In genomic region chr19:11849264-11849615, GRCh38 we compare ENCODE assay signal across 8 cellular contexts. TPM values are rescaled to one million over a fixed set of nuclear protein-coding genes. Genes with fewer than 3 reads are reported as not detected.
DNase-seq lines count a peak whose midpoint lies in the region; ATAC-seq and TF ChIP-seq lines count a peak whose summit lies in the region.

No MANE protein-coding gene starts in this region.

- TF ChIP-seq CTCF in CD8-positive, alpha-beta T cell (IDR thresholded peaks at IDR 0.05) = no peak

- DNase-seq in CD8-positive, alpha-beta T cell = no peak
- DNase-seq in activated CD4-positive, alpha-beta memory T cell treated with anti-CD3 and anti-CD28 coated beads, Interleukin-2, amount 10 ng/mL, durations not matched to agents 7 days and 5 days = no peak
- DNase-seq in iris pigment epithelial cell (ENCODE audit: low read depth) (peak; percentile 24), NCI-H2196 treated with DMSO at 0.1 percent for 48 hours (lab: John Stamatoyannopoulos, UW; ENCODE audit: unreplicated experiment) (no peak), NCI-H345 treated with DMSO at 0.1 percent for 48 hours (lab: John Stamatoyannopoulos, UW; ENCODE audit: unreplicated experiment) (no peak)

- no peaks in the 10 kb centered on the region for H3K36me3 ChIP-seq in CD8-positive, alpha-beta T cell (ENCODE audit: insufficient read depth, low read length)

- H3K4me3 ChIP-seq in CD8-positive, alpha-beta T cell (ENCODE audit: low read depth, low read length) = peak overlapping the region; percentile 78

- H3K27ac ChIP-seq in CD8-positive, alpha-beta T cell (ENCODE audit: low read depth, low read length) = peak overlapping the region; percentile 64

- peaks cover 30% of the 10 kb centered on the region for H3K36me3 Mint-ChIP-seq in CD8-positive, alpha-beta T cell
- peaks cover 26% of the 10 kb centered on the region for H3K36me3 Mint-ChIP-seq in activated CD4-positive, alpha-beta memory T cell treated with anti-CD3 and anti-CD28 coated beads, Interleukin-2, amount 10 ng/mL, durations not matched to agents 7 days and 5 days (ENCODE audit: low read depth)
- H3K36me3 Mint-ChIP-seq in stimulated activated naive CD8-positive, alpha-beta T cell treated with anti-CD3 and anti-CD28 coated beads, Interleukin-15, Interleukin-2, amounts not matched to agents 100 ng/mL and 50 ng/mL, for 24 hours (ENCODE audit: low read depth) = peaks cover 26% of the 10 kb centered on the region

- H3K4me3 Mint-ChIP-seq in CD8-positive, alpha-beta T cell = peak overlapping the region; percentile 94
- H3K4me3 Mint-ChIP-seq in activated CD4-positive, alpha-beta memory T cell treated with anti-CD3 and anti-CD28 coated beads, Interleukin-2, amount 10 ng/mL, durations not matched to agents 7 days and 5 days = peak overlapping the region; percentile 64
- peak overlapping the region; percentile 85 for H3K4me3 Mint-ChIP-seq in stimulated activated naive CD8-positive, alpha-beta T cell treated with anti-CD3 and anti-CD28 coated beads, Interleukin-15, Interleukin-2, amounts not matched to agents 100 ng/mL and 50 ng/mL, for 24 hours

- POLR2A ChIA-PET in CD8-positive, alpha-beta T cell (lab: Charles Lee) = interaction anchor here (1.2 kb wide), 1 partner anchor 37 kb away, joined by 3 read pairs; no protein-coding TSS in a partner anchor
- POLR2A ChIA-PET in activated CD4-positive, alpha-beta memory T cell treated with anti-CD3 and anti-CD28 coated beads, Interleukin-2, amount 10 ng/mL, durations not matched to agents 7 days and 5 days (lab: Charles Lee) = no interaction called here

- peak overlapping the region; percentile 86 for H3K27ac Mint-ChIP-seq in CD8-positive, alpha-beta T cell
- H3K27ac Mint-ChIP-seq in activated CD4-positive, alpha-beta memory T cell treated with anti-CD3 and anti-CD28 coated beads, Interleukin-2, amount 10 ng/mL, durations not matched to agents 7 days and 5 days = peak overlapping the region; percentile 1
- H3K27ac Mint-ChIP-seq in stimulated activated naive CD8-positive, alpha-beta T cell treated with anti-CD3 and anti-CD28 coated beads, Interleukin-15, Interleukin-2, amounts not matched to agents 100 ng/mL and 50 ng/mL, for 24 hours = peak overlapping the region; percentile 70

- intact Hi-C loops in CD8-positive, alpha-beta T cell (cut with DNase I, micrococcal nuclease) = loop anchor here in 1 of 2 experiments (2.0 kb wide), 2 partner anchors 36 to 76 kb away; partner anchors contain the start of gene ZNF700

- no peaks in the 10 kb centered on the region for H3K27me3 ChIP-seq in CD8-positive, alpha-beta T cell (ENCODE audit: insufficient read depth, low read length)

- CTCF ChIA-PET in CD8-positive, alpha-beta T cell (lab: Charles Lee) = interaction anchor here (1.2 kb wide), 1 partner anchor 114 kb away, joined by 3 read pairs; no protein-coding TSS in a partner anchor
- CTCF ChIA-PET in activated CD4-positive, alpha-beta memory T cell treated with anti-CD3 and anti-CD28 coated beads, Interleukin-2, amount 10 ng/mL, durations not matched to agents 7 days and 5 days (lab: Charles Lee) = interaction anchor here (0.6 kb wide), 1 partner anchor 38 kb away, joined by 3 read pairs; no protein-coding TSS in a partner anchor

- peaks cover 24% of the 10 kb centered on the region for H3K4me1 Mint-ChIP-seq in CD8-positive, alpha-beta T cell (ENCODE audit: low read depth)
- peaks cover 9% of the 10 kb centered on the region for H3K4me1 Mint-ChIP-seq in activated CD4-positive, alpha-beta memory T cell treated with anti-CD3 and anti-CD28 coated beads, Interleukin-2, amount 10 ng/mL, durations not matched to agents 7 days and 5 days
- H3K4me1 Mint-ChIP-seq in stimulated activated naive CD8-positive, alpha-beta T cell treated with anti-CD3 and anti-CD28 coated beads, Interleukin-15, Interleukin-2, amounts not matched to agents 100 ng/mL and 50 ng/mL, for 24 hours (ENCODE audit: low read depth) = peaks cover 25% of the 10 kb centered on the region

- H3K9me3 Mint-ChIP-seq in CD8-positive, alpha-beta T cell = no peaks in the 10 kb centered on the region
- H3K9me3 Mint-ChIP-seq in activated CD4-positive, alpha-beta memory T cell treated with anti-CD3 and anti-CD28 coated beads, Interleukin-2, amount 10 ng/mL, durations not matched to agents 7 days and 5 days = peaks cover 35% of the 10 kb centered on the region
- H3K9me3 Mint-ChIP-seq in stimulated activated naive CD8-positive, alpha-beta T cell treated with anti-CD3 and anti-CD28 coated beads, Interleukin-15, Interleukin-2, amounts not matched to agents 100 ng/mL and 50 ng/mL, for 24 hours = no peaks in the 10 kb centered on the region

- no peak for ATAC-seq in CD8-positive, alpha-beta T cell
- ATAC-seq in HG02763 (IDR thresholded peaks at IDR 0.05; ENCODE audit: unreplicated experiment) (peak; percentile 35), HG03342 (IDR thresholded peaks at IDR 0.05; ENCODE audit: unreplicated experiment) (no peak)

- no peaks in the 10 kb centered on the region for H3K27me3 Mint-ChIP-seq in CD8-positive, alpha-beta T cell (ENCODE audit: low read depth)
- no peaks in the 10 kb centered on the region for H3K27me3 Mint-ChIP-seq in activated CD4-positive, alpha-beta memory T cell treated with anti-CD3 and anti-CD28 coated beads, Interleukin-2, amount 10 ng/mL, durations not matched to agents 7 days and 5 days
- H3K27me3 Mint-ChIP-seq in stimulated activated naive CD8-positive, alpha-beta T cell treated with anti-CD3 and anti-CD28 coated beads, Interleukin-15, Interleukin-2, amounts not matched to agents 100 ng/mL and 50 ng/mL, for 24 hours = no peaks in the 10 kb centered on the region

- H3K4me1 ChIP-seq in CD8-positive, alpha-beta T cell (ENCODE audit: insufficient read depth, low read length) = peaks cover 11% of the 10 kb centered on the region

- no peaks in the 10 kb centered on the region for H3K9me3 ChIP-seq in CD8-positive, alpha-beta T cell (ENCODE audit: low read length)

RNA-seq across cellular contexts. Expression of gene ZNF439, which starts 0.7 kb away (rescaled TPM):
- total RNA-seq in CD8-positive, alpha-beta T cell = 1 to 10 TPM; 6.2 to 7.9 TPM
- total RNA-seq in activated CD4-positive, alpha-beta memory T cell treated with anti-CD3 and anti-CD28 coated beads, Interleukin-2, amount 10 ng/mL, durations not matched to agents 7 days and 5 days = 1 to 10 TPM; 3.0 to 3.3 TPM

RNA-seq across cellular contexts. Expression of gene ZNF440, which starts 35.2 kb away (rescaled TPM):
- total RNA-seq in CD8-positive, alpha-beta T cell = 1 to 10 TPM; 6.4 to 7.9 TPM
- total RNA-seq in activated CD4-positive, alpha-beta memory T cell treated with anti-CD3 and anti-CD28 coated beads, Interleukin-2, amount 10 ng/mL, durations not matched to agents 7 days and 5 days = 10 to 100 TPM; 11.9 to 14.7 TPM

RNA-seq across cellular contexts. Expression of gene ZNF69, which starts 38.3 kb away (rescaled TPM):
- 1 to 10 TPM; 1.7 to 2.0 TPM for total RNA-seq in CD8-positive, alpha-beta T cell
- total RNA-seq in activated CD4-positive, alpha-beta memory T cell treated with anti-CD3 and anti-CD28 coated beads, Interleukin-2, amount 10 ng/mL, durations not matched to agents 7 days and 5 days = 1 to 10 TPM; 2.3 to 2.7 TPM

RNA-seq across cellular contexts. Expression of gene ZNF491, which starts 50.9 kb away (rescaled TPM):
- under 1 TPM; 0.43 to 0.89 TPM for total RNA-seq in CD8-positive, alpha-beta T cell
- under 1 TPM; 0.80 to 0.98 TPM for total RNA-seq in activated CD4-positive, alpha-beta memory T cell treated with anti-CD3 and anti-CD28 coated beads, Interleukin-2, amount 10 ng/mL, durations not matched to agents 7 days and 5 days

Comparison
In these comparisons a context has a peak if more than half of its experiments do, and no peak if none do; other contexts are left out.
1. H3K27ac Mint-ChIP-seq: peak in every context shown above with its lines; median percentile 86 in CD8-positive, alpha-beta T cell; 70 in stimulated activated naive CD8-positive, alpha-beta T cell treated with anti-CD3 and anti-CD28 coated beads, Interleukin-15, Interleukin-2, amounts not matched to agents 100 ng/mL and 50 ng/mL, for 24 hours; 1 in activated CD4-positive, alpha-beta memory T cell treated with anti-CD3 and anti-CD28 coated beads, Interleukin-2, amount 10 ng/mL, durations not matched to agents 7 days and 5 days.